Comparison of ENCODE assay signal across 1 cellular context in the genomic region with DNA sequence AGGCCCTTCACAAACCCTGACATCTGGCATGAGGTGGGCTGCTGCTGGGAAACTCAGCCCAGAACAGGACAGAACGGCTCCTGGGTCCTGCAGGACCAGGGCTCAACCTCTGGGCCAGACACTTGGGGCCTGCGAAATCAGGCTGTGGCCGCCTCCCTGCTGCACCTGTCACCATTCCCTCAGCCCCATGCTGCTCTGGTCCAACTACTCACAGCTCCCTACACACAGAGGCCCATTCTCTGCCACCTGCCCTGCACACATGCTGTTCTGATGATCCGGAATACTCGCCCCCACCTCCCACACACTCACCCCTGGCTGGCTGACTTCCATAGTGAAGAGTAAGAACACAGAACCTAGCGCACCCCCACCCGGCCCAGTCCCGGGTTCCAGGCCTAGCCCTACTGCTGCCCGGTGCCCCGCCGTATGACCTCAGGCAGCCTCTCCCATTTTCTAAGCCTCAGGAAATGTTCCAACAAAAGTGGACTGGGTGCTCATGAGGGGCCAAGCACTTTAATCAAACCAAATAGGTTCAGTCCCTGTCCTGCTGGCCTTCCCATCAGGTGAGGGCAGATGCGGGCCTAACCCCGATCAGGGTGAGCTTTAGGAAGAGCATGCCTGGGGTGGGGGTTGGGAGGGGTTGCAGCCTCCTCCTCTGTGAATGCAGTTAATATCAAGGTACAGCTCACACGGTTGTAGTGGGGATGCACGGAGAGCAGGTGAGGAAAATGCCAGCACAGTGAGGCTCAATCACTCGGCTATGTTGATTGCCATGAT.
TF ChIP-seq lines count a peak whose summit lies in the region.

No MANE protein-coding gene starts in this region.

TF ChIP-seq in endothelial cell of umbilical vein, 7 proteins besides CTCF, POLR2A, EP300 and RAD21:
- no peak for TF ChIP-seq FOS (IDR thresholded peaks at IDR 0.05; ENCODE audit: borderline replicate concordance, insufficient read depth, low read length)
- no peak for TF ChIP-seq MYC (IDR thresholded peaks at IDR 0.05; ENCODE audit: low read depth, low read length)
- no peak for TF ChIP-seq GATA2 (IDR thresholded peaks at IDR 0.05; ENCODE audit: insufficient read depth, insufficient read length, low read depth, low read length)
- no peak for TF ChIP-seq EZH2 (IDR thresholded peaks at IDR 0.05; ENCODE audit: borderline replicate concordance, low read depth, low read length, severe bottlenecking)
- no peak for TF ChIP-seq POLR2AphosphoS5 (IDR thresholded peaks at IDR 0.05; ENCODE audit: insufficient read depth, low read depth, low read length)
- TF ChIP-seq, protein P1, sequence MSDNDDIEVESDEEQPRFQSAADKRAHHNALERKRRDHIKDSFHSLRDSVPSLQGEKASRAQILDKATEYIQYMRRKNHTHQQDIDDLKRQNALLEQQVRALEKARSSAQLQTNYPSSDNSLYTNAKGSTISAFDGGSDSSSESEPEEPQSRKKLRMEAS (IDR thresholded peaks at IDR 0.05; ENCODE audit: insufficient read depth, insufficient read length) = no peak
- no peak for TF ChIP-seq JUN (IDR thresholded peaks at IDR 0.05; ENCODE audit: borderline replicate concordance, insufficient read depth, insufficient read length, low read depth)
TF ChIP-seq in endothelial cell of umbilical vein: peak in this region for 0.
